Comparison of ENCODE assay signal across 2 cellular contexts in genomic region chr1:75812065-75812464, GRCh38.
A peak's percentile ranks its signal among the peaks of the same experiment; 100 is the strongest.
TF ChIP-seq lines count a peak whose summit lies in the region.

No MANE protein-coding gene starts in this region.

TF ChIP-seq in HepG2, 621 proteins besides CTCF, POLR2A, EP300 and RAD21:
- TF ChIP-seq, protein P1, sequence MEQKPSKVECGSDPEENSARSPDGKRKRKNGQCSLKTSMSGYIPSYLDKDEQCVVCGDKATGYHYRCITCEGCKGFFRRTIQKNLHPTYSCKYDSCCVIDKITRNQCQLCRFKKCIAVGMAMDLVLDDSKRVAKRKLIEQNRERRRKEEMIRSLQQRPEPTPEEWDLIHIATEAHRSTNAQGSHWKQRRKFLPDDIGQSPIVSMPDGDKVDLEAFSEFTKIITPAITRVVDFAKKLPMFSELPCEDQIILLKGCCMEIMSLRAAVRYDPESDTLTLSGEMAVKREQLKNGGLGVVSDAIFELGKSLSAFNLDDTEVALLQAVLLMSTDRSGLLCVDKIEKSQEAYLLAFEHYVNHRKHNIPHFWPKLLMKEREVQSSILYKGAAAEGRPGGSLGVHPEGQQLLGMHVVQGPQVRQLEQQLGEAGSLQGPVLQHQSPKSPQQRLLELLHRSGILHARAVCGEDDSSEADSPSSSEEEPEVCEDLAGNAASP (CRISPR knock-in tag; IDR thresholded peaks at IDR 0.05; ENCODE audit: borderline replicate concordance) = 0 out of 2 replicates have a peak, but pooled peaks have one; percentile 37
- TF ChIP-seq ARID3A (IDR thresholded peaks at IDR 0.05; ENCODE audit: low read depth, low read length) = peak; percentile 33; the same call in 1 of the 2 replicates
- TF ChIP-seq KLF6 (CRISPR knock-in tag; IDR thresholded peaks at IDR 0.05) = no peak
- no peak for TF ChIP-seq ZC3H13 (CRISPR knock-in tag; IDR thresholded peaks at IDR 0.05)
- TF ChIP-seq, protein P2, sequence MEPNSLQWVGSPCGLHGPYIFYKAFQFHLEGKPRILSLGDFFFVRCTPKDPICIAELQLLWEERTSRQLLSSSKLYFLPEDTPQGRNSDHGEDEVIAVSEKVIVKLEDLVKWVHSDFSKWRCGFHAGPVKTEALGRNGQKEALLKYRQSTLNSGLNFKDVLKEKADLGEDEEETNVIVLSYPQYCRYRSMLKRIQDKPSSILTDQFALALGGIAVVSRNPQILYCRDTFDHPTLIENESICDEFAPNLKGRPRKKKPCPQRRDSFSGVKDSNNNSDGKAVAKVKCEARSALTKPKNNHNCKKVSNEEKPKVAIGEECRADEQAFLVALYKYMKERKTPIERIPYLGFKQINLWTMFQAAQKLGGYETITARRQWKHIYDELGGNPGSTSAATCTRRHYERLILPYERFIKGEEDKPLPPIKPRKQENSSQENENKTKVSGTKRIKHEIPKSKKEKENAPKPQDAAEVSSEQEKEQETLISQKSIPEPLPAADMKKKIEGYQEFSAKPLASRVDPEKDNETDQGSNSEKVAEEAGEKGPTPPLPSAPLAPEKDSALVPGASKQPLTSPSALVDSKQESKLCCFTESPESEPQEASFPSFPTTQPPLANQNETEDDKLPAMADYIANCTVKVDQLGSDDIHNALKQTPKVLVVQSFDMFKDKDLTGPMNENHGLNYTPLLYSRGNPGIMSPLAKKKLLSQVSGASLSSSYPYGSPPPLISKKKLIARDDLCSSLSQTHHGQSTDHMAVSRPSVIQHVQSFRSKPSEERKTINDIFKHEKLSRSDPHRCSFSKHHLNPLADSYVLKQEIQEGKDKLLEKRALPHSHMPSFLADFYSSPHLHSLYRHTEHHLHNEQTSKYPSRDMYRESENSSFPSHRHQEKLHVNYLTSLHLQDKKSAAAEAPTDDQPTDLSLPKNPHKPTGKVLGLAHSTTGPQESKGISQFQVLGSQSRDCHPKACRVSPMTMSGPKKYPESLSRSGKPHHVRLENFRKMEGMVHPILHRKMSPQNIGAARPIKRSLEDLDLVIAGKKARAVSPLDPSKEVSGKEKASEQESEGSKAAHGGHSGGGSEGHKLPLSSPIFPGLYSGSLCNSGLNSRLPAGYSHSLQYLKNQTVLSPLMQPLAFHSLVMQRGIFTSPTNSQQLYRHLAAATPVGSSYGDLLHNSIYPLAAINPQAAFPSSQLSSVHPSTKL (CRISPR knock-in tag; IDR thresholded peaks at IDR 0.05) = 0 out of 2 replicates have a peak, but pooled peaks have one; percentile 21
- TF ChIP-seq SATB2 (CRISPR knock-in tag; IDR thresholded peaks at IDR 0.05) = no peak
- TF ChIP-seq FOXA3 (CRISPR knock-in tag; IDR thresholded peaks at IDR 0.05) = peak; percentile 50; the same call in 1 of the 2 replicates
- 0 out of 2 replicates have a peak, but pooled peaks have one; percentile 33 for TF ChIP-seq MIXL1 (CRISPR knock-in tag; IDR thresholded peaks at IDR 0.05)
- TF ChIP-seq HDAC6 (IDR thresholded peaks at IDR 0.05; ENCODE audit: low read depth, low read length) = no peak
- 0 out of 2 replicates have a peak, but pooled peaks have one; percentile 10 for TF ChIP-seq RARA (CRISPR knock-in tag; IDR thresholded peaks at IDR 0.05)
- no peak for TF ChIP-seq ZNF75D (CRISPR knock-in tag; IDR thresholded peaks at IDR 0.05; ENCODE audit: borderline replicate concordance)
- 0 out of 2 replicates have a peak, but pooled peaks have one; percentile 37 for TF ChIP-seq CEBPG (CRISPR knock-in tag; IDR thresholded peaks at IDR 0.05)

TF ChIP-seq in endothelial cell of umbilical vein, 7 proteins besides CTCF, POLR2A, EP300 and RAD21:
- no peak for TF ChIP-seq JUN (IDR thresholded peaks at IDR 0.05; ENCODE audit: borderline replicate concordance, insufficient read depth, insufficient read length, low read depth)
- no peak for TF ChIP-seq EZH2 (IDR thresholded peaks at IDR 0.05; ENCODE audit: borderline replicate concordance, low read depth, low read length, severe bottlenecking)
- no peak for TF ChIP-seq MYC (IDR thresholded peaks at IDR 0.05; ENCODE audit: low read depth, low read length)
TF ChIP-seq in endothelial cell of umbilical vein: peak in this region for 0.
